In the genomic region with DNA sequence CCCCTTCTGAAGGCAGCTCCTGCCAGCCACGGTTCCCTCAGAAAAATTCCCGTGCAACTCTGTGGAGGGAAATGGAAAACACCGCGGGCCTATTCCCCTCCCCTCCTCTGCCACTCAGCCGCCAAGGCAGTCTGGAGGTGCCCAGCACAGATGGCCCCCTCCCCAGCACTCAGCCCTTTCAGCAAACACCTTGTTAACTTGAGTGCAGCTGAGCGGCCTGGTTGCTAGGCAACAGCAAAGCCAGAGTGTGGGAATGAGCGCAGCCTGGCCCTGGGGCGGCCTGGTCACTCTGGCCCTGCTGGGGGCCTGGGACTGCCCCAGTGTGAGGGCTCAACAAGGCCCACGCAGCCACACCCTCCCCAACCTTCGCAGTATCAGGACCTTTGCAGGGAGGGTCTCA, we compare ENCODE assay signal across 11 cellular contexts. TPM values are rescaled to one million over a fixed set of nuclear protein-coding genes. Genes with fewer than 3 reads are reported as not detected.
DNase-seq lines count a peak whose midpoint lies in the region; ATAC-seq and TF ChIP-seq lines count a peak whose summit lies in the region.
"Had no signal": no experiment of that assay in that cellular context is flagged by ENCODE, and none has a peak within 500 bp of the region (broad histone marks: within the 10 kb centered on the region; RNA-seq: fewer than 3 reads in every experiment).

No MANE protein-coding gene starts in this region.

- peaks cover 17% of the 10 kb centered on the region for H3K4me1 ChIP-seq in mesenchymal stem cell (ENCODE audit: control insufficient read depth, insufficient read depth, low read depth, low read length)
- H3K4me1 ChIP-seq: BLaER1 had no signal

- H2AFZ ChIP-seq in mesenchymal stem cell (ENCODE audit: low read depth, low read length) = no peak overlapping the region

- no peak overlapping the region for H2BK12ac ChIP-seq in mesenchymal stem cell (ENCODE audit: low read length in 2 of 2)

- no peak overlapping the region for H2AK5ac ChIP-seq in mesenchymal stem cell (ENCODE audit: low read length, severe bottlenecking)

- H3K9ac ChIP-seq in mesenchymal stem cell (ENCODE audit: low read length) = no peak overlapping the region
- H3K9ac ChIP-seq: BLaER1 had no signal

- 42% methylated on average over 9 of the region's 10 CpGs for WGBS in mesenchymal stem cell

- peaks cover 0 to 20% of the 10 kb centered on the region in 2 experiments for H3K27me3 ChIP-seq in mesenchymal stem cell (ENCODE audit: control insufficient read depth in 1 of 2, insufficient read depth in 1 of 2, low read length in 2 of 2)
- H3K27me3 ChIP-seq: ascending aorta, BLaER1 had no signal

- ATAC-seq in HG03460 (IDR thresholded peaks at IDR 0.05; ENCODE audit: unreplicated experiment) (no peak), GM21447 (IDR thresholded peaks at IDR 0.05; ENCODE audit: unreplicated experiment) (no peak)

- no peak overlapping the region for H3K4ac ChIP-seq in mesenchymal stem cell (ENCODE audit: low read depth in 1 of 2, low read length in 2 of 2)

- DNase-seq in DMS53 treated with DMSO at 0.1 percent for 48 hours (lab: John Stamatoyannopoulos, UW; ENCODE audit: unreplicated experiment) (peak; percentile 46), NCI-H2107 (lab: John Stamatoyannopoulos, UW) (peak; percentile 33), mesenchymal stem cell (peak; percentile 13), HPDE6-E6E7 (ENCODE audit: extremely low spot score) (no peak), pons (ENCODE audit: low spot score) (no peak)
- DNase-seq: kidney glomerular epithelial cell had no signal

- no peak overlapping the region for H3K18ac ChIP-seq in mesenchymal stem cell (ENCODE audit: low read depth in 1 of 2, low read length in 2 of 2)

- no peaks in the 10 kb centered on the region for H3K36me3 ChIP-seq in mesenchymal stem cell (ENCODE audit: control insufficient read depth in 1 of 2, insufficient read depth in 2 of 2, low read depth in 1 of 2, low read length in 2 of 2)
- H3K36me3 ChIP-seq: ascending aorta, BLaER1 had no signal

- H3K4me2 ChIP-seq in mesenchymal stem cell (ENCODE audit: low read length, poor library complexity, severe bottlenecking) = no peak overlapping the region
- H3K4me2 ChIP-seq: BLaER1 had no signal

- H2BK120ac ChIP-seq in mesenchymal stem cell (ENCODE audit: low read depth, low read length) = no peak overlapping the region

- TF ChIP-seq CTCF in VCaP (conservative IDR thresholded peaks at IDR 0.05) = no peak

- H3K23ac ChIP-seq in mesenchymal stem cell (ENCODE audit: low read length in 2 of 2) = no peak overlapping the region

- H3K79me1 ChIP-seq in mesenchymal stem cell (replicated peaks; ENCODE audit: low read length, poor library complexity, severe bottlenecking) = no peaks in the 10 kb centered on the region

- H4K8ac ChIP-seq in mesenchymal stem cell (ENCODE audit: low read length) = no peak overlapping the region

- no peak overlapping the region for H4K91ac ChIP-seq in mesenchymal stem cell (ENCODE audit: low read length)

- no peaks in the 10 kb centered on the region for H3K9me3 ChIP-seq in mesenchymal stem cell (ENCODE audit: control insufficient read depth, low read length)
- H3K9me3 ChIP-seq: ascending aorta, BLaER1 had no signal

- no peak overlapping the region for H2BK15ac ChIP-seq in mesenchymal stem cell (ENCODE audit: low read depth, poor library complexity, severe bottlenecking)

- no peak overlapping the region for H2BK5ac ChIP-seq in mesenchymal stem cell (ENCODE audit: low read depth, low read length, poor library complexity, severe bottlenecking)

- peak overlapping the region; percentile 78 for H3K27ac ChIP-seq in VCaP
- H3K27ac ChIP-seq in mesenchymal stem cell (ENCODE audit: low read length, poor library complexity, severe bottlenecking) = no peak overlapping the region
- H3K27ac ChIP-seq: ascending aorta, BLaER1 had no signal

- no peak overlapping the region for H3K4me3 ChIP-seq in mesenchymal stem cell (ENCODE audit: insufficient read depth in 1 of 2, low read depth in 1 of 2, low read length in 2 of 2)
- H3K4me3 ChIP-seq: ascending aorta, BLaER1 had no signal

- no peak overlapping the region for H3K14ac ChIP-seq in mesenchymal stem cell (ENCODE audit: low read length in 2 of 2)

RNA-seq across cellular contexts. Expression of a gene that starts 32.8 kb away (rescaled TPM):
- polyA plus RNA-seq in mesenchymal stem cell (2013, experiment 1 of 2) = 0.01 TPM
- polyA plus RNA-seq in mesenchymal stem cell (2013, experiment 2 of 2) = 0.01 TPM

RNA-seq across cellular contexts. Expression of a gene that starts 41.4 kb away (rescaled TPM):
- polyA plus RNA-seq in mesenchymal stem cell (2013, experiment 1 of 2) = 2.5 TPM
- 2.5 TPM for polyA plus RNA-seq in mesenchymal stem cell (2013, experiment 2 of 2)

RNA-seq across cellular contexts. Expression of a gene that starts 46.3 kb away (rescaled TPM):
- 36.6 TPM for polyA plus RNA-seq in mesenchymal stem cell (2013, experiment 1 of 2)
- polyA plus RNA-seq in mesenchymal stem cell (2013, experiment 2 of 2) = 37.2 TPM

Comparison
In these comparisons a context has a peak if more than half of its experiments do, and no peak if none do; other contexts are left out.
1. DNase-seq: peak in DMS53 treated with DMSO at 0.1 percent for 48 hours (single experiment), NCI-H2107 (single experiment) and mesenchymal stem cell (single experiment); none in HPDE6-E6E7 (single experiment) and pons (single experiment).